Comparison of ENCODE assay signal across 1 cellular context in the genomic region with DNA sequence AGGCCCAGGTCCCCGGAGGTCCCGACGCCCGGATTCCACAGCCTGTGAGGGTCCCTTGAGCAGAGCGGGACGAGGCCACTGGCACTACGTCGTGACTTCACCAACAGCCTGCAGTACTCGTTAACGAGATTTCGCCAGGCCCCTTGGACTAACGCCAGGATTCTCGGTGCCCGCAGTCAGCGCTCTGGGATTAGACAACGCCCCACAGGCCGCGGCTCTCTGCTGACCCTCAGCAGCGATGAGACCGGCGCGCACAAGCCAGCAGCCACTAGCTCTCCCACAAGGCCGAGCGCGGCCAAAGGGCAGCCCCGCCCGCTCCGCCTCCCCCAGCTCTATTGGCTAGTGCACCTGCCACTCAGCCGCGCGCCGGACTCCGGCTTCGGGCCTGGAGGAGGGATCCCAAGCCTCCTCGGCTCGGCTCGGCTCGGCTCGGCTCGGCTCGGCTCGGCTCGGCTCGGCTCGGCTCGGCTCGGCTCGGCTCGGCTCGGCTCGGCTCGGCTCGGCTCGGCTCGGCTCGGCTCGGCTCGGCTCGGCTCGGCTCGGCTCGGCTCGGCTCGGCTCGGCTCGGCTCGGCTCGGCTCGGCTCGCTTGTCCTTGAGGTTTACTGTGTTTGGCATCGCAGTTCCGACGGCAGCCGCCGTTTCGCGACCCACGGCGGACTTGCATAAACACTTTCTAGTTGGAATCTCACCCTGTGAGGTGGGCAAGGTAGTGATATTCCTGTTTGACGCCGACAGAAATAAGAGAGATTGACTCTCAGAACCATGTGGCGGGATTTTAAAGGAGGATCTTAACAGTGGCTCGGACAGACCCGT.
TF ChIP-seq lines count a peak whose summit lies in the region.

No MANE protein-coding gene starts in this region.

TF ChIP-seq in HepG2, 621 proteins besides CTCF, POLR2A, EP300 and RAD21 (continued from another document and continues in another):
- no peak for TF ChIP-seq JDP2 (CRISPR knock-in tag; IDR thresholded peaks at IDR 0.05; ENCODE audit: borderline replicate concordance)
- peak; percentile 29; the same call in 1 of the 2 replicates for TF ChIP-seq ZNF331 (CRISPR knock-in tag; IDR thresholded peaks at IDR 0.05)
- TF ChIP-seq, protein P1, sequence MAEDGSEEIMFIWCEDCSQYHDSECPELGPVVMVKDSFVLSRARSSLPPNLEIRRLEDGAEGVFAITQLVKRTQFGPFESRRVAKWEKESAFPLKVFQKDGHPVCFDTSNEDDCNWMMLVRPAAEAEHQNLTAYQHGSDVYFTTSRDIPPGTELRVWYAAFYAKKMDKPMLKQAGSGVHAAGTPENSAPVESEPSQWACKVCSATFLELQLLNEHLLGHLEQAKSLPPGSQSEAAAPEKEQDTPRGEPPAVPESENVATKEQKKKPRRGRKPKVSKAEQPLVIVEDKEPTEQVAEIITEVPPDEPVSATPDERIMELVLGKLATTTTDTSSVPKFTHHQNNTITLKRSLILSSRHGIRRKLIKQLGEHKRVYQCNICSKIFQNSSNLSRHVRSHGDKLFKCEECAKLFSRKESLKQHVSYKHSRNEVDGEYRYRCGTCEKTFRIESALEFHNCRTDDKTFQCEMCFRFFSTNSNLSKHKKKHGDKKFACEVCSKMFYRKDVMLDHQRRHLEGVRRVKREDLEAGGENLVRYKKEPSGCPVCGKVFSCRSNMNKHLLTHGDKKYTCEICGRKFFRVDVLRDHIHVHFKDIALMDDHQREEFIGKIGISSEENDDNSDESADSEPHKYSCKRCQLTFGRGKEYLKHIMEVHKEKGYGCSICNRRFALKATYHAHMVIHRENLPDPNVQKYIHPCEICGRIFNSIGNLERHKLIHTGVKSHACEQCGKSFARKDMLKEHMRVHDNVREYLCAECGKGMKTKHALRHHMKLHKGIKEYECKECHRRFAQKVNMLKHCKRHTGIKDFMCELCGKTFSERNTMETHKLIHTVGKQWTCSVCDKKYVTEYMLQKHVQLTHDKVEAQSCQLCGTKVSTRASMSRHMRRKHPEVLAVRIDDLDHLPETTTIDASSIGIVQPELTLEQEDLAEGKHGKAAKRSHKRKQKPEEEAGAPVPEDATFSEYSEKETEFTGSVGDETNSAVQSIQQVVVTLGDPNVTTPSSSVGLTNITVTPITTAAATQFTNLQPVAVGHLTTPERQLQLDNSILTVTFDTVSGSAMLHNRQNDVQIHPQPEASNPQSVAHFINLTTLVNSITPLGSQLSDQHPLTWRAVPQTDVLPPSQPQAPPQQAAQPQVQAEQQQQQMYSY (CRISPR knock-in tag; IDR thresholded peaks at IDR 0.05): 0 out of 2 replicates have a peak, but pooled peaks have one; percentile 53
- TF ChIP-seq MYC (CRISPR knock-in tag; IDR thresholded peaks at IDR 0.05; ENCODE audit: borderline replicate concordance): peak; percentile 70; the same call in 1 of the 2 replicates
- TF ChIP-seq, protein P2, sequence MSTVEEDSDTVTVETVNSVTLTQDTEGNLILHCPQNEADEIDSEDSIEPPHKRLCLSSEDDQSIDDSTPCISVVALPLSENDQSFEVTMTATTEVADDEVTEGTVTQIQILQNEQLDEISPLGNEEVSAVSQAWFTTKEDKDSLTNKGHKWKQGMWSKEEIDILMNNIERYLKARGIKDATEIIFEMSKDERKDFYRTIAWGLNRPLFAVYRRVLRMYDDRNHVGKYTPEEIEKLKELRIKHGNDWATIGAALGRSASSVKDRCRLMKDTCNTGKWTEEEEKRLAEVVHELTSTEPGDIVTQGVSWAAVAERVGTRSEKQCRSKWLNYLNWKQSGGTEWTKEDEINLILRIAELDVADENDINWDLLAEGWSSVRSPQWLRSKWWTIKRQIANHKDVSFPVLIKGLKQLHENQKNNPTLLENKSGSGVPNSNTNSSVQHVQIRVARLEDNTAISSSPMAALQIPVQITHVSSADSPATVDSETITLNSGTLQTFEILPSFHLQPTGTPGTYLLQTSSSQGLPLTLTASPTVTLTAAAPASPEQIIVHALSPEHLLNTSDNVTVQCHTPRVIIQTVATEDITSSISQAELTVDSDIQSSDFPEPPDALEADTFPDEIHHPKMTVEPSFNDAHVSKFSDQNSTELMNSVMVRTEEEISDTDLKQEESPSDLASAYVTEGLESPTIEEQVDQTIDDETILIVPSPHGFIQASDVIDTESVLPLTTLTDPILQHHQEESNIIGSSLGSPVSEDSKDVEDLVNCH (CRISPR knock-in tag; IDR thresholded peaks at IDR 0.05): no peak
- TF ChIP-seq ARHGAP35 (CRISPR knock-in tag; IDR thresholded peaks at IDR 0.05; ENCODE audit: borderline replicate concordance): no peak; the same call in 1 of the 2 replicates
- TF ChIP-seq, protein P3, sequence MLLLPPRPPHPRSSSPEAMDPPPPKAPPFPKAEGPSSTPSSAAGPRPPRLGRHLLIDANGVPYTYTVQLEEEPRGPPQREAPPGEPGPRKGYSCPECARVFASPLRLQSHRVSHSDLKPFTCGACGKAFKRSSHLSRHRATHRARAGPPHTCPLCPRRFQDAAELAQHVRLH (CRISPR knock-in tag; IDR thresholded peaks at IDR 0.05; ENCODE audit: borderline replicate concordance, low read depth): 0 out of 2 replicates have a peak, but pooled peaks have one; percentile 50
- no peak; the same call in 2 of the 3 replicates for TF ChIP-seq MXI1 (IDR thresholded peaks at IDR 0.05; ENCODE audit: borderline replicate concordance, low read depth, low read length)
- TF ChIP-seq NR2C2 (CRISPR knock-in tag; IDR thresholded peaks at IDR 0.05; ENCODE audit: borderline replicate concordance): peak; percentile 77
- TF ChIP-seq ZNF232 (CRISPR knock-in tag; IDR thresholded peaks at IDR 0.05; ENCODE audit: borderline replicate concordance): peak; percentile 86; the same call in 1 of the 2 replicates
- 0 out of 2 replicates have a peak, but pooled peaks have one; percentile 26 for TF ChIP-seq NKX3-1 (CRISPR knock-in tag; IDR thresholded peaks at IDR 0.05)
- no peak for TF ChIP-seq SRSF4 (IDR thresholded peaks at IDR 0.05; ENCODE audit: low read depth, low read length, poor library complexity, severe bottlenecking)
- TF ChIP-seq, protein P4, sequence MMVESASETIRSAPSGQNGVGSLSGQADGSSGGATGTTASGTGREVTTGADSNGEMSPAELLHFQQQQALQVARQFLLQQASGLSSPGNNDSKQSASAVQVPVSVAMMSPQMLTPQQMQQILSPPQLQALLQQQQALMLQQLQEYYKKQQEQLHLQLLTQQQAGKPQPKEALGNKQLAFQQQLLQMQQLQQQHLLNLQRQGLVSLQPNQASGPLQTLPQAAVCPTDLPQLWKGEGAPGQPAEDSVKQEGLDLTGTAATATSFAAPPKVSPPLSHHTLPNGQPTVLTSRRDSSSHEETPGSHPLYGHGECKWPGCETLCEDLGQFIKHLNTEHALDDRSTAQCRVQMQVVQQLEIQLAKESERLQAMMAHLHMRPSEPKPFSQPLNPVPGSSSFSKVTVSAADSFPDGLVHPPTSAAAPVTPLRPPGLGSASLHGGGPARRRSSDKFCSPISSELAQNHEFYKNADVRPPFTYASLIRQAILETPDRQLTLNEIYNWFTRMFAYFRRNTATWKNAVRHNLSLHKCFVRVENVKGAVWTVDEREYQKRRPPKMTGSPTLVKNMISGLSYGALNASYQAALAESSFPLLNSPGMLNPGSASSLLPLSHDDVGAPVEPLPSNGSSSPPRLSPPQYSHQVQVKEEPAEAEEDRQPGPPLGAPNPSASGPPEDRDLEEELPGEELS (CRISPR knock-in tag; IDR thresholded peaks at IDR 0.05): no peak; the same call in 1 of the 2 replicates
- TF ChIP-seq ZNF263 (CRISPR knock-in tag; IDR thresholded peaks at IDR 0.05): peak; percentile 42; the same call in 1 of the 2 replicates
- peak; percentile 89; the same call in 1 of the 2 replicates for TF ChIP-seq SNAI1 (CRISPR knock-in tag; IDR thresholded peaks at IDR 0.05; ENCODE audit: borderline replicate concordance)
- TF ChIP-seq MZF1 (CRISPR knock-in tag; IDR thresholded peaks at IDR 0.05; ENCODE audit: borderline replicate concordance): 0 out of 2 replicates have a peak, but pooled peaks have one; percentile 74
- no peak for TF ChIP-seq ATRX (CRISPR knock-in tag; IDR thresholded peaks at IDR 0.05; ENCODE audit: borderline replicate concordance)
- peak; percentile 30 for TF ChIP-seq ASH2L (IDR thresholded peaks at IDR 0.05; ENCODE audit: insufficient read length, low read depth, low read length)
- peak; percentile 92 for TF ChIP-seq KDM3A (CRISPR knock-in tag; IDR thresholded peaks at IDR 0.05; ENCODE audit: low read depth)
- peak; percentile 81; the same call in 1 of the 2 replicates for TF ChIP-seq ZNF350 (CRISPR knock-in tag; IDR thresholded peaks at IDR 0.05; ENCODE audit: borderline replicate concordance, low read depth)
- TF ChIP-seq PCBP1 (IDR thresholded peaks at IDR 0.05; ENCODE audit: borderline replicate concordance, low read depth, low read length): 0 out of 2 replicates have a peak, but pooled peaks have one; percentile 33
- TF ChIP-seq ZNF251 (CRISPR knock-in tag; IDR thresholded peaks at IDR 0.05): no peak
- TF ChIP-seq FOXP1 (IDR thresholded peaks at IDR 0.05): no peak
- TF ChIP-seq FOXP1 (CRISPR knock-in tag; IDR thresholded peaks at IDR 0.05): peak; percentile 26; the same call in 1 of the 2 replicates
- no peak for TF ChIP-seq ZNF850 (CRISPR knock-in tag; conservative IDR thresholded peaks at IDR 0.05)
- TF ChIP-seq SP1 (IDR thresholded peaks at IDR 0.05): no peak
- TF ChIP-seq SP1 (CRISPR knock-in tag; IDR thresholded peaks at IDR 0.05): peak; percentile 79
- no peak for TF ChIP-seq GABPA (IDR thresholded peaks at IDR 0.05; ENCODE audit: low read depth, low read length)
- peak; percentile 26; the same call in 1 of the 2 replicates for TF ChIP-seq GABPA (CRISPR knock-in tag; IDR thresholded peaks at IDR 0.05; ENCODE audit: low read depth)
- peak; percentile 54; the same call in 1 of the 2 replicates for TF ChIP-seq ZNF337 (CRISPR knock-in tag; IDR thresholded peaks at IDR 0.05; ENCODE audit: borderline replicate concordance, low read depth)
- TF ChIP-seq ZNF256 (CRISPR knock-in tag; conservative IDR thresholded peaks at IDR 0.05): peak; percentile 69; the same call in 1 of the 2 replicates
- peak; percentile 55; the same call in 1 of the 2 replicates for TF ChIP-seq ZBTB20 (CRISPR knock-in tag; IDR thresholded peaks at IDR 0.05; ENCODE audit: borderline replicate concordance, low read depth)
- TF ChIP-seq ZNF616 (CRISPR knock-in tag; IDR thresholded peaks at IDR 0.05; ENCODE audit: low read depth): peak; percentile 44; the same call in 1 of the 2 replicates
- TF ChIP-seq, protein P5, sequence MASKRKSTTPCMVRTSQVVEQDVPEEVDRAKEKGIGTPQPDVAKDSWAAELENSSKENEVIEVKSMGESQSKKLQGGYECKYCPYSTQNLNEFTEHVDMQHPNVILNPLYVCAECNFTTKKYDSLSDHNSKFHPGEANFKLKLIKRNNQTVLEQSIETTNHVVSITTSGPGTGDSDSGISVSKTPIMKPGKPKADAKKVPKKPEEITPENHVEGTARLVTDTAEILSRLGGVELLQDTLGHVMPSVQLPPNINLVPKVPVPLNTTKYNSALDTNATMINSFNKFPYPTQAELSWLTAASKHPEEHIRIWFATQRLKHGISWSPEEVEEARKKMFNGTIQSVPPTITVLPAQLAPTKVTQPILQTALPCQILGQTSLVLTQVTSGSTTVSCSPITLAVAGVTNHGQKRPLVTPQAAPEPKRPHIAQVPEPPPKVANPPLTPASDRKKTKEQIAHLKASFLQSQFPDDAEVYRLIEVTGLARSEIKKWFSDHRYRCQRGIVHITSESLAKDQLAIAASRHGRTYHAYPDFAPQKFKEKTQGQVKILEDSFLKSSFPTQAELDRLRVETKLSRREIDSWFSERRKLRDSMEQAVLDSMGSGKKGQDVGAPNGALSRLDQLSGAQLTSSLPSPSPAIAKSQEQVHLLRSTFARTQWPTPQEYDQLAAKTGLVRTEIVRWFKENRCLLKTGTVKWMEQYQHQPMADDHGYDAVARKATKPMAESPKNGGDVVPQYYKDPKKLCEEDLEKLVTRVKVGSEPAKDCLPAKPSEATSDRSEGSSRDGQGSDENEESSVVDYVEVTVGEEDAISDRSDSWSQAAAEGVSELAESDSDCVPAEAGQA (IDR thresholded peaks at IDR 0.05; ENCODE audit: low read depth): 0 out of 2 replicates have a peak, but pooled peaks have one; percentile 14
- TF ChIP-seq, protein P5 (CRISPR knock-in tag; IDR thresholded peaks at IDR 0.05; ENCODE audit: borderline replicate concordance): peak; percentile 69; the same call in 1 of the 2 replicates
- peak; percentile 94 for TF ChIP-seq NFYC (CRISPR knock-in tag; IDR thresholded peaks at IDR 0.05)
- TF ChIP-seq ZNF550 (CRISPR knock-in tag; IDR thresholded peaks at IDR 0.05; ENCODE audit: borderline replicate concordance): 0 out of 2 replicates have a peak, but pooled peaks have one; percentile 76
- peak; percentile 95; the same call in 1 of the 2 replicates for TF ChIP-seq ZZZ3 (CRISPR knock-in tag; IDR thresholded peaks at IDR 0.05; ENCODE audit: borderline replicate concordance)
- TF ChIP-seq, protein P6, sequence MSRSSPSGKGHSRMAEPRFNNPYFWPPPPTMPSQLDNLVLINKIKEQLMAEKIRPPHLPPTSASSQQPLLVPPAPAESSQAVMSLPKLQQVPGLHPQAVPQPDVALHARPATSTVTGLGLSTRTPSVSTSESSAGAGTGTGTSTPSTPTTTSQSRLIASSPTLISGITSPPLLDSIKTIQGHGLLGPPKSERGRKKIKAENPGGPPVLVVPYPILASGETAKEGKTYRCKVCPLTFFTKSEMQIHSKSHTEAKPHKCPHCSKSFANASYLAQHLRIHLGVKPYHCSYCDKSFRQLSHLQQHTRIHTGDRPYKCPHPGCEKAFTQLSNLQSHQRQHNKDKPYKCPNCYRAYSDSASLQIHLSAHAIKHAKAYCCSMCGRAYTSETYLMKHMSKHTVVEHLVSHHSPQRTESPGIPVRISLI (CRISPR knock-in tag; IDR thresholded peaks at IDR 0.05; ENCODE audit: borderline replicate concordance): no peak
- TF ChIP-seq MTA3 (CRISPR knock-in tag; IDR thresholded peaks at IDR 0.05): no peak
- TF ChIP-seq ZFAT (CRISPR knock-in tag; conservative IDR thresholded peaks at IDR 0.05): peak; percentile 93
- TF ChIP-seq, protein P7, sequence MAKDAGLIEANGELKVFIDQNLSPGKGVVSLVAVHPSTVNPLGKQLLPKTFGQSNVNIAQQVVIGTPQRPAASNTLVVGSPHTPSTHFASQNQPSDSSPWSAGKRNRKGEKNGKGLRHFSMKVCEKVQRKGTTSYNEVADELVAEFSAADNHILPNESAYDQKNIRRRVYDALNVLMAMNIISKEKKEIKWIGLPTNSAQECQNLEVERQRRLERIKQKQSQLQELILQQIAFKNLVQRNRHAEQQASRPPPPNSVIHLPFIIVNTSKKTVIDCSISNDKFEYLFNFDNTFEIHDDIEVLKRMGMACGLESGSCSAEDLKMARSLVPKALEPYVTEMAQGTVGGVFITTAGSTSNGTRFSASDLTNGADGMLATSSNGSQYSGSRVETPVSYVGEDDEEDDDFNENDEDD (CRISPR knock-in tag; IDR thresholded peaks at IDR 0.05; ENCODE audit: borderline replicate concordance): peak; percentile 82; the same call in 1 of the 2 replicates
